ENCODE assay signal across 29 cellular contexts in genomic region chr4:104129243-104129642, GRCh38.
DNase-seq lines count a peak whose midpoint lies in the region; ATAC-seq, FAIRE-seq and TF ChIP-seq lines count a peak whose summit lies in the region.
"Had no signal": no experiment of that assay in that cellular context is flagged by ENCODE, and none has a peak within 500 bp of the region (broad histone marks: within the 10 kb centered on the region; RNA-seq: fewer than 3 reads in every experiment).

No MANE protein-coding gene starts in this region.

- H3K27ac Mint-ChIP-seq in Calu3 (ENCODE audit: unreplicated experiment) (no peak overlapping the region), nephron (peak overlapping the region; percentile 24 to 57 (median 30))
- H3K27ac Mint-ChIP-seq in stimulated activated naive B cell treated with anti-CD40 and anti-IgM and Interleukin-4, amounts not matched to agents 10 μg/mL and 1 μg/mL and 100 μg/mL, for 72 hours, result no peak overlapping the region
- H3K27ac Mint-ChIP-seq in activated CD8-positive, alpha-beta memory T cell treated with anti-CD3 and anti-CD28 coated beads, Interleukin-2, amount 10 ng/mL, durations not matched to agents 7 days and 5 days, result no peak overlapping the region
- H3K27ac Mint-ChIP-seq: activated naive CD8-positive, alpha-beta T cell; CD8-positive, alpha-beta memory T cell; IgD-negative memory B cell; immature natural killer cell; memory B cell had no signal

- TF ChIP-seq RAD21 in HCT116 (IDR thresholded peaks at IDR 0.05; ENCODE audit: low read depth) (no peak), GM12878 (IDR thresholded peaks at IDR 0.05; ENCODE audit: insufficient read depth, low read depth, low read length) (no peak)

- H3K79me2 ChIP-seq in HCT116 (ENCODE audit: insufficient read depth, low read length), result no peaks in the 10 kb centered on the region
- H3K79me2 ChIP-seq in GM12878 (ENCODE audit: control insufficient read depth, insufficient read depth, low read length), result no peaks in the 10 kb centered on the region

- POLR2A ChIA-PET in HCT116 (lab: Charles Lee) (no interaction called here), GM12878 (lab: Charles Lee) (no interaction called here)

- no peak for FAIRE-seq in GM12878 (lab: Jason Lieb, UNC)
- FAIRE-seq: bronchial epithelial cell, G401.6 had no signal

- no peaks in the 10 kb centered on the region for H4K20me1 ChIP-seq in HCT116 (ENCODE audit: insufficient read depth)
- H4K20me1 ChIP-seq in GM12878 (ENCODE audit: control insufficient read depth, insufficient read depth), result no peaks in the 10 kb centered on the region

- H3K4me3 Mint-ChIP-seq in Calu3 (ENCODE audit: low read depth, unreplicated experiment), result peak overlapping the region; percentile 48
- no peak overlapping the region for H3K4me3 Mint-ChIP-seq in nephron
- no peak overlapping the region for H3K4me3 Mint-ChIP-seq in stimulated activated naive B cell treated with anti-CD40 and anti-IgM and Interleukin-4, amounts not matched to agents 10 μg/mL and 1 μg/mL and 100 μg/mL, for 72 hours
- H3K4me3 Mint-ChIP-seq in activated CD8-positive, alpha-beta memory T cell treated with anti-CD3 and anti-CD28 coated beads, Interleukin-2, amount 10 ng/mL, durations not matched to agents 7 days and 5 days, result no peak overlapping the region
- H3K4me3 Mint-ChIP-seq: activated naive CD8-positive, alpha-beta T cell; CD8-positive, alpha-beta memory T cell; immature natural killer cell; memory B cell had no signal

- H3K36me3 ChIP-seq in HCT116 (ENCODE audit: control insufficient read depth in 1 of 2, insufficient read depth in 2 of 2, low read length in 2 of 2) (no peaks in the 10 kb centered on the region), GM12878 (ENCODE audit: control insufficient read depth in 2 of 2, insufficient read depth in 2 of 2, low read length in 1 of 2) (no peaks in the 10 kb centered on the region)
- H3K36me3 ChIP-seq: BE2C, thyroid gland, vagina had no signal

- H3K4me1 Mint-ChIP-seq in Calu3 (ENCODE audit: low read depth, unreplicated experiment) (peaks cover 9% of the 10 kb centered on the region), nephron (peaks cover 7% of the 10 kb centered on the region)
- no peaks in the 10 kb centered on the region for H3K4me1 Mint-ChIP-seq in stimulated activated naive B cell treated with anti-CD40 and anti-IgM and Interleukin-4, amounts not matched to agents 10 μg/mL and 1 μg/mL and 100 μg/mL, for 72 hours
- H3K4me1 Mint-ChIP-seq in activated CD8-positive, alpha-beta memory T cell treated with anti-CD3 and anti-CD28 coated beads, Interleukin-2, amount 10 ng/mL, durations not matched to agents 7 days and 5 days, result no peaks in the 10 kb centered on the region
- H3K4me1 Mint-ChIP-seq: CD8-positive, alpha-beta memory T cell; IgD-negative memory B cell; immature natural killer cell; memory B cell had no signal

- no peak for DNase-seq in Calu3
- DNase-seq in HCT116 (ENCODE audit: low read depth, low spot score), result no peak
- no peak for DNase-seq in GM12878 (ENCODE audit: low read depth, low spot score)
- no peak for DNase-seq in stimulated activated naive B cell treated with anti-CD40 and anti-IgM and Interleukin-4, amounts not matched to agents 10 μg/mL and 1 μg/mL and 100 μg/mL, for 72 hours
- no peak for DNase-seq in activated effector memory CD4-positive, alpha-beta T cell treated with Interleukin-2 at 50 U/mL for 16 hours
- DNase-seq in activated CD8-positive, alpha-beta memory T cell treated with anti-CD3 and anti-CD28 coated beads, Interleukin-2, amount 10 ng/mL, durations not matched to agents 7 days and 5 days, result no peak
- DNase-seq: activated CD4-positive, alpha-beta T cell treated with anti-CD3 and anti-CD28 coated beads for 48 hours; activated effector memory CD4-positive, alpha-beta T cell treated with anti-CD3 and anti-CD28 coated beads, Interleukin-2, amount 50 U/mL, for 16 hours; activated T-cell treated with anti-CD3 and anti-CD28 coated beads, Interleukin-2, amount 50 U/mL, for 1 hour; BE2C; CD8-positive, alpha-beta memory T cell; immature natural killer cell; left cardiac atrium; NCI-H146; NCI-H446 treated with DMSO at 0.1 percent for 48 hours; right cardiac atrium; stimulated activated CD8-positive, alpha-beta memory T cell treated with anti-CD3 and anti-CD28 coated beads, Interleukin-4, amount 100 ng/mL, for 48 hours; SW 1271; T1000; thyroid gland had no signal

- SMC1A ChIA-PET in GM12878 (lab: Charles Lee; ENCODE audit: uncharacterized antibody, unreplicated experiment), result no interaction called here

- no peak overlapping the region for H3K27ac ChIP-seq in HCT116 (ENCODE audit: low read depth, low read length)
- H3K27ac ChIP-seq in GM12878 (ENCODE audit: control insufficient read depth, insufficient read depth), result no peak overlapping the region
- H3K27ac ChIP-seq: epithelial cell of prostate, thyroid gland, vagina had no signal

- BruUV-seq in Calu3 (replicated peaks; lab: Mats Ljungman, UMichigan), result no TSS peak
- BruUV-seq in HCT116 (replicated peaks; lab: Mats Ljungman, UMichigan), result no TSS peak
- BruUV-seq in GM12878 (replicated peaks; lab: Mats Ljungman, UMichigan), result no TSS peak

- RAD21 ChIA-PET in HCT116 (lab: Charles Lee; ENCODE audit: low non-redundant PET in 1 of 2, low total read pairs in 2 of 2, uncharacterized antibody in 2 of 2, unreplicated experiment in 2 of 2) (no interaction called here), GM12878 (lab: Charles Lee; ENCODE audit: unreplicated experiment) (no interaction called here)

- H3K9me3 Mint-ChIP-seq in Calu3 (ENCODE audit: low read depth, unreplicated experiment) (no peaks in the 10 kb centered on the region), nephron (no peaks in the 10 kb centered on the region)
- peaks cover 0 to 6% of the 10 kb centered on the region in 2 donors for H3K9me3 Mint-ChIP-seq in stimulated activated naive B cell treated with anti-CD40 and anti-IgM and Interleukin-4, amounts not matched to agents 10 μg/mL and 1 μg/mL and 100 μg/mL, for 72 hours
- H3K9me3 Mint-ChIP-seq in activated CD8-positive, alpha-beta memory T cell treated with anti-CD3 and anti-CD28 coated beads, Interleukin-2, amount 10 ng/mL, durations not matched to agents 7 days and 5 days (ENCODE audit: low read depth), result peaks cover 4% of the 10 kb centered on the region
- H3K9me3 Mint-ChIP-seq: IgD-negative memory B cell had no signal

- H3K4me1 ChIP-seq in HCT116 (ENCODE audit: control insufficient read depth in 1 of 2, insufficient read depth in 2 of 2, low read length in 2 of 2) (peaks cover 9 to 15% of the 10 kb centered on the region in 2 experiments; a peak in 3 of 4 replicates), GM12878 (ENCODE audit: control insufficient read depth, insufficient read depth, low read length) (no peaks in the 10 kb centered on the region)
- H3K4me1 ChIP-seq: BE2C, thyroid gland, vagina had no signal

- no peaks in the 10 kb centered on the region for H3K36me3 Mint-ChIP-seq in Calu3 (ENCODE audit: insufficient read depth, unreplicated experiment)
- no peaks in the 10 kb centered on the region for H3K36me3 Mint-ChIP-seq in nephron (ENCODE audit: low read depth)
- no peaks in the 10 kb centered on the region for H3K36me3 Mint-ChIP-seq in stimulated activated naive B cell treated with anti-CD40 and anti-IgM and Interleukin-4, amounts not matched to agents 10 μg/mL and 1 μg/mL and 100 μg/mL, for 72 hours
- no peaks in the 10 kb centered on the region for H3K36me3 Mint-ChIP-seq in activated CD8-positive, alpha-beta memory T cell treated with anti-CD3 and anti-CD28 coated beads, Interleukin-2, amount 10 ng/mL, durations not matched to agents 7 days and 5 days
- H3K36me3 Mint-ChIP-seq: activated naive CD8-positive, alpha-beta T cell; CD8-positive, alpha-beta memory T cell; IgD-negative memory B cell; immature natural killer cell; memory B cell had no signal

- ATAC-seq in HCT116 (no peak), GM12878 (peak; percentile 39; the same call in 1 of the 3 replicates), HG03045 (IDR thresholded peaks at IDR 0.05; ENCODE audit: unreplicated experiment) (no peak)
- no peak for ATAC-seq in stimulated activated naive B cell treated with anti-CD40 and anti-IgM and Interleukin-4, amounts not matched to agents 10 μg/mL and 1 μg/mL and 100 μg/mL, for 72 hours (replicated peaks)
- ATAC-seq in activated CD8-positive, alpha-beta memory T cell treated with anti-CD3 and anti-CD28 coated beads, Interleukin-2, amount 10 ng/mL, durations not matched to agents 7 days and 5 days, result no peak
- ATAC-seq: left cardiac atrium, right cardiac atrium had no signal

- no peak overlapping the region for H3K4me3 ChIP-seq in HCT116 (replicated peaks in 1 of 2; ENCODE audit: low read depth in 1 of 2, low read length in 2 of 2)
- no peak overlapping the region for H3K4me3 ChIP-seq in GM12878
- H3K4me3 ChIP-seq: thyroid gland, vagina had no signal

- peak overlapping the region; percentile 44 for H3K4me2 ChIP-seq in HCT116 (ENCODE audit: low read length)
- no peak overlapping the region for H3K4me2 ChIP-seq in GM12878 (ENCODE audit: control insufficient read depth, insufficient read depth)

- TF ChIP-seq EP300 in GM12878 (IDR thresholded peaks at IDR 0.05; ENCODE audit: borderline replicate concordance in 1 of 2, control insufficient read depth in 1 of 2, low read depth in 2 of 2, low read length in 2 of 2), result no peak

- H3K27me3 ChIP-seq in HCT116 (ENCODE audit: insufficient read depth, low read length) (no peaks in the 10 kb centered on the region), GM12878 (replicated peaks in 1 of 2; ENCODE audit: control insufficient read depth in 2 of 2, insufficient read depth in 2 of 2, low read length in 1 of 2) (no peaks in the 10 kb centered on the region)
- H3K27me3 ChIP-seq: BE2C, thyroid gland, vagina had no signal

- H3K27me3 Mint-ChIP-seq in Calu3 (ENCODE audit: unreplicated experiment), result no peaks in the 10 kb centered on the region
- no peaks in the 10 kb centered on the region for H3K27me3 Mint-ChIP-seq in nephron (ENCODE audit: low read depth)
- no peaks in the 10 kb centered on the region for H3K27me3 Mint-ChIP-seq in stimulated activated naive B cell treated with anti-CD40 and anti-IgM and Interleukin-4, amounts not matched to agents 10 μg/mL and 1 μg/mL and 100 μg/mL, for 72 hours
- H3K27me3 Mint-ChIP-seq in activated CD8-positive, alpha-beta memory T cell treated with anti-CD3 and anti-CD28 coated beads, Interleukin-2, amount 10 ng/mL, durations not matched to agents 7 days and 5 days, result no peaks in the 10 kb centered on the region
- H3K27me3 Mint-ChIP-seq: activated naive CD8-positive, alpha-beta T cell; CD8-positive, alpha-beta memory T cell; IgD-negative memory B cell; memory B cell had no signal

- H3K9me2 ChIP-seq in HCT116 (ENCODE audit: insufficient read depth), result 0 out of 2 replicates have a peak, but pooled peaks cover 3% of the 10 kb centered on the region

- intact Hi-C loops in Calu3 (cut with micrococcal nuclease; ENCODE audit: unreplicated experiment) (no loop called here), HCT116 (cut with micrococcal nuclease) (no loop called here), GM12878 (cut with micrococcal nuclease; ENCODE audit: unreplicated experiment) (no loop called here)

- peak overlapping the region; percentile 55 for H2AFZ ChIP-seq in HCT116 (ENCODE audit: low read depth, low read length, poor library complexity, severe bottlenecking)
- no peak overlapping the region for H2AFZ ChIP-seq in GM12878 (ENCODE audit: control insufficient read depth, low read depth, low read length)

- no peaks in the 10 kb centered on the region for H3K9me3 ChIP-seq in HCT116 (ENCODE audit: control insufficient read depth in 1 of 2, insufficient read depth in 1 of 2, low read depth in 1 of 2, low read length in 2 of 2)
- no peaks in the 10 kb centered on the region for H3K9me3 ChIP-seq in GM12878 (replicated peaks; ENCODE audit: control insufficient read depth, insufficient read depth, low read length)
- H3K9me3 ChIP-seq: BE2C, thyroid gland, vagina had no signal

- in situ Hi-C loops in GM12878 (cut with MboI), result no loop called here

- TF ChIP-seq POLR2A in HCT116 (IDR thresholded peaks at IDR 0.05; ENCODE audit: borderline replicate concordance, extremely low read depth, insufficient read depth, insufficient read length) (no peak), GM12878 (IDR thresholded peaks at IDR 0.05; ENCODE audit: low read depth, low read length) (no peak)

- WGBS in GM12878 (ENCODE audit: insufficient coverage, insufficient replicate concordance, low lambda C conversion rate, missing lambda C conversion rate), result 26% methylated on average over 5 of the region's 5 CpGs

- H3K9ac ChIP-seq in HCT116 (ENCODE audit: low read length) (no peak overlapping the region), GM12878 (ENCODE audit: control insufficient read depth, insufficient read depth, low read length) (no peak overlapping the region)

- TF ChIP-seq CTCF in Calu3 (IDR thresholded peaks at IDR 0.05; ENCODE audit: unreplicated experiment), result no peak
- no peak for TF ChIP-seq CTCF in HCT116 (IDR thresholded peaks at IDR 0.05 in 2 of 3, conservative IDR thresholded peaks at IDR 0.05 in 1 of 3; ENCODE audit: borderline replicate concordance in 1 of 3, insufficient read depth in 1 of 3, low read depth in 2 of 3, low read length in 2 of 3)
- no peak for TF ChIP-seq CTCF in GM12878 (IDR thresholded peaks at IDR 0.05 in 2 of 3, conservative IDR thresholded peaks at IDR 0.05 in 1 of 3; ENCODE audit: control insufficient read depth in 2 of 3, extremely low read depth in 1 of 3, insufficient read depth in 1 of 3, low read depth in 3 of 3, low read length in 3 of 3)
- TF ChIP-seq CTCF in nephron (IDR thresholded peaks at IDR 0.05; ENCODE audit: unreplicated experiment in 3 of 3), result no peak

- CTCF ChIA-PET in Calu3 (lab: Charles Lee) (no interaction called here), HCT116 (lab: Charles Lee) (no interaction called here), GM12878 (lab: Yijun Ruan, JAX) (no interaction called here)
- CTCF ChIA-PET in activated CD8-positive, alpha-beta memory T cell treated with anti-CD3 and anti-CD28 coated beads, Interleukin-2, amount 10 ng/mL, durations not matched to agents 7 days and 5 days (lab: Charles Lee), result no interaction called here

Comparison
In these comparisons a context has a peak if more than half of its experiments do, and no peak if none do; other contexts are left out.
1. H3K27ac Mint-ChIP-seq: peak in nephron (3 of 3); none in Calu3 (single experiment), stimulated activated naive B cell treated with anti-CD40 and anti-IgM and Interleukin-4, amounts not matched to agents 10 μg/mL and 1 μg/mL and 100 μg/mL, for 72 hours (single experiment) and activated CD8-positive, alpha-beta memory T cell treated with anti-CD3 and anti-CD28 coated beads, Interleukin-2, amount 10 ng/mL, durations not matched to agents 7 days and 5 days (single experiment).